ENCODE assay signal across 2 cellular contexts in genomic region chr17:36578671-36579070, GRCh38.
TF ChIP-seq lines count a peak whose summit lies in the region.

No MANE protein-coding gene starts in this region.

TF ChIP-seq in SK-N-SH, 30 proteins besides CTCF, POLR2A, EP300 and RAD21:
- TF ChIP-seq ZBTB33 (IDR thresholded peaks at IDR 0.05; ENCODE audit: borderline replicate concordance, low read depth) (no peak), SMC3 (IDR thresholded peaks at IDR 0.05; ENCODE audit: low read depth, low read length) (no peak), USF2 (IDR thresholded peaks at IDR 0.05; ENCODE audit: borderline replicate concordance, low read depth, low read length) (no peak), NFIC (IDR thresholded peaks at IDR 0.05; ENCODE audit: borderline replicate concordance) (no peak), IRF3 (IDR thresholded peaks at IDR 0.05; ENCODE audit: low read depth, low read length) (no peak), RFX5 (IDR thresholded peaks at IDR 0.05; ENCODE audit: low read length) (no peak), FOXJ3 (CRISPR knock-in tag; IDR thresholded peaks at IDR 0.05) (no peak), ELF1 (IDR thresholded peaks at IDR 0.05) (no peak), RXRA (IDR thresholded peaks at IDR 0.05; ENCODE audit: borderline replicate concordance, low read depth) (no peak), SIN3A (IDR thresholded peaks at IDR 0.05; ENCODE audit: borderline replicate concordance, low read depth, low read length) (no peak), EZH2phosphoT487 (IDR thresholded peaks at IDR 0.05; ENCODE audit: borderline replicate concordance, low read depth) (no peak), TEAD4 (IDR thresholded peaks at IDR 0.05; ENCODE audit: borderline replicate concordance, insufficient read depth) (no peak), FOXM1 (IDR thresholded peaks at IDR 0.05; ENCODE audit: low read depth) (no peak), MXI1 (IDR thresholded peaks at IDR 0.05; ENCODE audit: low read depth, low read length) (no peak), NRF1 (IDR thresholded peaks at IDR 0.05; ENCODE audit: low read depth, low read length) (no peak), MEF2A (IDR thresholded peaks at IDR 0.05; ENCODE audit: borderline replicate concordance, low read depth) (no peak), MAX (IDR thresholded peaks at IDR 0.05; ENCODE audit: low read depth) (no peak)

TF ChIP-seq in SK-N-SH treated with all-trans-retinoic acid at 6 μM for 48 hours, 23 proteins besides CTCF, POLR2A, EP300 and RAD21 (continued from another document):
- TF ChIP-seq CREB5 (CRISPR knock-in tag; IDR thresholded peaks at IDR 0.05; ENCODE audit: low read depth) (no peak), ARNTL (CRISPR knock-in tag; IDR thresholded peaks at IDR 0.05; ENCODE audit: borderline replicate concordance, low read depth) (no peak), ZNF8 (CRISPR knock-in tag; IDR thresholded peaks at IDR 0.05) (no peak), ZFP30 (CRISPR knock-in tag; IDR thresholded peaks at IDR 0.05) (no peak), OSR1 (CRISPR knock-in tag; IDR thresholded peaks at IDR 0.05) (no peak)
